ENCODE assay signal across 9 cellular contexts in genomic region chr16:66844342-66845079, GRCh38. TPM values are rescaled to one million over a fixed set of nuclear protein-coding genes. Genes with fewer than 3 reads are reported as not detected.
DNase-seq lines count a peak whose midpoint lies in the region; ATAC-seq and TF ChIP-seq lines count a peak whose summit lies in the region.
"Had no signal": no experiment of that assay in that cellular context is flagged by ENCODE, and none has a peak within 500 bp of the region (broad histone marks: within the 10 kb centered on the region; RNA-seq: fewer than 3 reads in every experiment).

CA7 (plus strand) TSS chr16:66844414; CDS start chr16:66844488, 74 bp downstream.

- TF ChIP-seq POLR2A in sigmoid colon (IDR thresholded peaks at IDR 0.05) (no peak), erythroblast (IDR thresholded peaks at IDR 0.05; ENCODE audit: low read length) (no peak)

- H3K36me3 ChIP-seq in adipocyte (ENCODE audit: control insufficient read depth, insufficient read depth, low read length, severe bottlenecking) (no peaks in the 10 kb centered on the region), iPS-15b (ENCODE audit: control insufficient read depth, insufficient read depth, low read length) (no peaks in the 10 kb centered on the region), sigmoid colon (no peaks in the 10 kb centered on the region)
- H3K36me3 ChIP-seq: ovary had no signal

- TF ChIP-seq CTCF in HL-60 (IDR thresholded peaks at IDR 0.05; ENCODE audit: insufficient read depth, low read length) (no peak), sigmoid colon (IDR thresholded peaks at IDR 0.05) (no peak)

- H3K9me3 ChIP-seq in adipocyte (ENCODE audit: control insufficient read depth, low read length) (no peaks in the 10 kb centered on the region), iPS-15b (ENCODE audit: control insufficient read depth, insufficient read depth, low read length) (no peaks in the 10 kb centered on the region), sigmoid colon (no peaks in the 10 kb centered on the region)
- H3K9me3 ChIP-seq: ovary had no signal

- H3K4me3 ChIP-seq in HL-60 (replicated peaks; ENCODE audit: insufficient read depth, low read length) (peak within 1 kb of the TSS; percentile 22), adipocyte (ENCODE audit: low read length) (peak within 1 kb of the TSS; percentile 72), iPS-15b (ENCODE audit: low read depth, low read length) (peak within 1 kb of the TSS; percentile 78), sigmoid colon (peak within 1 kb of the TSS in 3 of 4 donors; percentile 33 to 54 (median 43))
- H3K4me3 ChIP-seq: ovary had no signal

- ATAC-seq in HG02973 (IDR thresholded peaks at IDR 0.05; ENCODE audit: unreplicated experiment), result no peak

- WGBS in sigmoid colon, 2 donors, result 1 to 2% methylated on average over 79 of the region's 79 CpGs

- DNase-seq in HL-60 (ENCODE audit: low read depth in 1 of 2, low spot score in 1 of 2), result no peak
- DNase-seq in adipocyte (ENCODE audit: low read depth), result peak; percentile 21
- no peak for DNase-seq in sigmoid colon
- DNase-seq in pons (ENCODE audit: low spot score), result no peak
- no peak for DNase-seq in erythroblast (lab: John Stamatoyannopoulos, UW)
- no peak for DNase-seq in NCI-H1092 treated with DMSO at 0.1 percent for 48 hours (lab: John Stamatoyannopoulos, UW)

- H3K4me1 ChIP-seq in adipocyte (ENCODE audit: control insufficient read depth, insufficient read depth, low read length) (peaks cover 3% of the 10 kb centered on the region), iPS-15b (ENCODE audit: control insufficient read depth, insufficient read depth, low read length) (no peaks in the 10 kb centered on the region), sigmoid colon (peaks cover 0 to 16% (median 15%) of the 10 kb centered on the region in 4 donors)

- H3K9ac ChIP-seq in adipocyte (ENCODE audit: low read length), result no peak within 1 kb of the TSS
- H3K9ac ChIP-seq in iPS-15b (ENCODE audit: low read depth, low read length), result no peak within 1 kb of the TSS

- H3K27ac ChIP-seq in HL-60 (replicated peaks) (no peak within 1 kb of the TSS), sigmoid colon (no peak within 1 kb of the TSS)
- H3K27ac ChIP-seq: ovary had no signal

- intact Hi-C loops in sigmoid colon (cut with DNase I), result no loop called here

- H3K27me3 ChIP-seq in HL-60 (ENCODE audit: insufficient read depth, poor library complexity, severe bottlenecking), result peaks cover 18% of the 10 kb centered on the region
- H3K27me3 ChIP-seq in adipocyte (replicated peaks; ENCODE audit: control insufficient read depth, insufficient read depth, low read length), result peaks cover 26% of the 10 kb centered on the region
- H3K27me3 ChIP-seq in iPS-15b (ENCODE audit: control insufficient read depth, insufficient read depth, low read length), result peaks cover 62% of the 10 kb centered on the region
- H3K27me3 ChIP-seq in sigmoid colon, result peaks cover 20 to 38% (median 23%) of the 10 kb centered on the region in 3 donors
- H3K27me3 ChIP-seq: ovary had no signal

- no peak for TF ChIP-seq EP300 in sigmoid colon (IDR thresholded peaks at IDR 0.05)

RNA-seq across cellular contexts. Expression of gene CA7, which starts in this region (rescaled TPM):
- 1 to 10 TPM in 1 of 4 donors, not detected in 3; 1.9 TPM for total RNA-seq in sigmoid colon
- polyA plus RNA-seq in sigmoid colon, result 100 to 1,000 TPM; 112 to 188 (median 154) TPM
- total RNA-seq: ovary had no signal
- polyA plus RNA-seq: ovary had no signal

Comparison
In these comparisons a context has a peak if more than half of its experiments do, and no peak if none do; other contexts are left out.
1. H3K4me3 ChIP-seq: peak in every context shown above with its lines; median percentile 78 in iPS-15b; 72 in adipocyte; 43 in sigmoid colon; 22 in HL-60.